Comparison of ENCODE assay signal across 8 cellular contexts in the genomic region with DNA sequence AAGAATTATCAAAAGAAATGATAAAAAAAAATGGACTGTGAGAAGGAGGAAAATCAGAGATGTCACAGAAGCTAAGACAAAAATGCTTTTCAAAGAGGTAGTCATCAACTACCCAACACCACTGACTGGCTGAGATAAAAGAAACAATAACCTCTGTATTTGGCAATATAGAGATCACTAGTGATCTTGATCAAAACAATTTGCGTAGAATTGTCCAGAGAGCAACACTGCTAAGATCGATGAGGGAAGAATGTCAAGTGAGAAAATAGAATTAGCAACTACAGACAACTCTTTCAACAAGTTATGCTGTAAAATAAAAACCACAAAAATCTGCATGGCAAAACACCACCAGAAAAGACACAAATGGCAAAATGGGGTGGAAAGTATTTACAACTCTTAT.
"Had no signal": no experiment of that assay in that cellular context is flagged by ENCODE, and none has a peak within 500 bp of the region (broad histone marks: within the 10 kb centered on the region; RNA-seq: fewer than 3 reads in every experiment).

No MANE protein-coding gene starts in this region.

- FAIRE-seq: HTR-8/SVneo, K562 had no signal

- ATAC-seq: K562 had no signal

- H3K27ac ChIP-seq: GM23248 had no signal

- H3K4me3 ChIP-seq: GM23248, K562 had no signal

- DNase-seq: GM23248, GOT3, H9, HCEC 1CT, IMR-90, KG1 had no signal
